ENCODE assay signal across 14 cellular contexts in the genomic region with DNA sequence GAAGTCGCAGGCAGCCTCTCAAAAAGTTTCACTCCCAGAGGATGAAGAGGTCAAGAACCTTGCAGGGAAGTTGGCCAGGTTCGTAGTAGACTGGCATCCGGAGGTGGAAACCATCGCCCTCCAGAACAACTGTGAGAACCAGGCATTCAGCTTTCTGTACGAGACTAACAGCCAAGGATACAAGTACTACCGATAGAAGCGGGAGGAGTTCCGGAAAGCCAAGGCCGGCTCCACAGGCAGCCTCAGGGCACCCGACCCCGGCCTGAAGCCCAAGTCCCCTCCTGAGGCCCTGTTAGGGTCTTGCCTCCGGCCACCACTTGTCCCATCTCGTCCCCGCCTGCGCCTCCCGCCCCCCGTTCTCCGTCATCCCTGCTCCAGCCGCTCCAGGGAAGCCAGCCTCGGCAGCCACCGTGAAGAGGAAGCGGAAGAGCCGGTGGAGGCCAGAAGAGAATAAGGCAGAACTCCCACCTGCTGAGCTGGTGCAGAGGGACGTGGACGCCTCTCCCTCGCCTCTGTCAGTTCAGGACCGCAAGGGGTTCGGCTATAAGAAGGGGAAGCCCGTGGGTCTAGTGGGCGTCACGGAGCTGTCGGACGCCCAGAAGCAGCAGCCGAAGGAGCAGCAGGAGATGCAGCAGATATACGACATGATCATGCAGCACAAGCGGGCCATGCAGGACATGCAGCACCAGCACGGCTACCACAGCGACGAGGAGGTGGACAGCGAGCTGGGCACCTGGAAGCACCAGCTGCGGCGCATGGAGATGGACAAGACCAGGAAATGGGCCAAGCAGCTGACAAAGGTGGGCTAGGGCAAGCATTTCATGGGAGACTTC.
"Had no signal": no experiment of that assay in that cellular context is flagged by ENCODE, and none has a peak within 500 bp of the region (broad histone marks: within the 10 kb centered on the region; RNA-seq: fewer than 3 reads in every experiment).

No MANE protein-coding gene starts in this region.

- H3K27me3 Mint-ChIP-seq: activated CD4-positive, alpha-beta T cell treated with anti-CD3 and anti-CD28 coated beads, Interleukin-2, amount 10 ng/mL, durations not matched to agents 7 days and 5 days; activated naive CD8-positive, alpha-beta T cell treated with anti-CD3 and anti-CD28 coated beads, Interleukin-2, amount 10 ng/mL, durations not matched to agents 7 days and 5 days; progenitor cell of endocrine pancreas; stimulated activated naive CD8-positive, alpha-beta T cell treated with anti-CD3 and anti-CD28 coated beads, Interleukin-15, amount 100 ng/mL, for 72 hours had no signal

- H3K4me3 Mint-ChIP-seq: activated CD4-positive, alpha-beta T cell treated with anti-CD3 and anti-CD28 coated beads, Interleukin-2, amount 10 ng/mL, durations not matched to agents 7 days and 5 days; activated naive CD8-positive, alpha-beta T cell treated with anti-CD3 and anti-CD28 coated beads, Interleukin-2, amount 10 ng/mL, durations not matched to agents 7 days and 5 days; activated T-cell treated with anti-CD3 and anti-CD28 coated beads, Interleukin-2, amount 50 U/mL, for 72 hours; nephron; stimulated activated naive CD8-positive, alpha-beta T cell treated with anti-CD3 and anti-CD28 coated beads, Interleukin-15, amount 100 ng/mL, for 72 hours; T-helper 2 cell treated with Interferon-gamma antibody and Interleukin-4, amounts not matched to agents 5 μg/mL and 100 μg/mL, for 36 hours had no signal

- H3K36me3 Mint-ChIP-seq: activated naive CD8-positive, alpha-beta T cell treated with anti-CD3 and anti-CD28 coated beads, Interleukin-2, amount 10 ng/mL, durations not matched to agents 7 days and 5 days had no signal

- ATAC-seq: activated T-cell treated with anti-CD3 and anti-CD28 coated beads, Interleukin-2, amount 50 U/mL, for 72 hours; foreskin keratinocyte; stimulated activated naive CD8-positive, alpha-beta T cell treated with anti-CD3 and anti-CD28 coated beads, Interleukin-15, amount 100 ng/mL, for 72 hours had no signal

- H3K27ac Mint-ChIP-seq: activated CD4-positive, alpha-beta T cell treated with anti-CD3 and anti-CD28 coated beads, Interleukin-2, amount 10 ng/mL, durations not matched to agents 7 days and 5 days; activated naive CD8-positive, alpha-beta T cell treated with anti-CD3 and anti-CD28 coated beads, Interleukin-2, amount 10 ng/mL, durations not matched to agents 7 days and 5 days; activated T-cell treated with anti-CD3 and anti-CD28 coated beads, Interleukin-2, amount 50 U/mL, for 72 hours; nephron; progenitor cell of endocrine pancreas; stimulated activated naive CD8-positive, alpha-beta T cell treated with anti-CD3 and anti-CD28 coated beads, Interleukin-15, amount 100 ng/mL, for 72 hours; T-helper 2 cell treated with Interferon-gamma antibody and Interleukin-4, amounts not matched to agents 5 μg/mL and 100 μg/mL, for 36 hours had no signal

- DNase-seq: activated CD4-positive, alpha-beta T cell treated with anti-CD3 and anti-CD28 coated beads, Interleukin-2, amount 10 ng/mL, durations not matched to agents 7 days and 5 days; activated CD8-positive, alpha-beta memory T cell treated with anti-CD3 and anti-CD28 coated beads, Interleukin-2, amount 50 U/mL, for 48 hours; activated gamma-delta T cell treated with Interleukin-2 at 50 U/mL for 16 hours; activated naive CD8-positive, alpha-beta T cell treated with anti-CD3 and anti-CD28 coated beads, Interleukin-2, amount 10 ng/mL, durations not matched to agents 7 days and 5 days; activated T-cell treated with anti-CD3 and anti-CD28 coated beads, Interleukin-2, amount 50 U/mL, for 72 hours; brain microvascular endothelial cell; effector memory CD4-positive, alpha-beta T cell; foreskin keratinocyte; glutamatergic neuron; kidney glomerular epithelial cell; stimulated activated naive CD8-positive, alpha-beta T cell treated with anti-CD3 and anti-CD28 coated beads, Interleukin-15, amount 100 ng/mL, for 72 hours had no signal

- H3K4me1 Mint-ChIP-seq: activated CD4-positive, alpha-beta T cell treated with anti-CD3 and anti-CD28 coated beads, Interleukin-2, amount 10 ng/mL, durations not matched to agents 7 days and 5 days; activated naive CD8-positive, alpha-beta T cell treated with anti-CD3 and anti-CD28 coated beads, Interleukin-2, amount 10 ng/mL, durations not matched to agents 7 days and 5 days; nephron; stimulated activated naive CD8-positive, alpha-beta T cell treated with anti-CD3 and anti-CD28 coated beads, Interleukin-15, amount 100 ng/mL, for 72 hours had no signal
